ENCODE assay signal across 1 cellular context in the genomic region with DNA sequence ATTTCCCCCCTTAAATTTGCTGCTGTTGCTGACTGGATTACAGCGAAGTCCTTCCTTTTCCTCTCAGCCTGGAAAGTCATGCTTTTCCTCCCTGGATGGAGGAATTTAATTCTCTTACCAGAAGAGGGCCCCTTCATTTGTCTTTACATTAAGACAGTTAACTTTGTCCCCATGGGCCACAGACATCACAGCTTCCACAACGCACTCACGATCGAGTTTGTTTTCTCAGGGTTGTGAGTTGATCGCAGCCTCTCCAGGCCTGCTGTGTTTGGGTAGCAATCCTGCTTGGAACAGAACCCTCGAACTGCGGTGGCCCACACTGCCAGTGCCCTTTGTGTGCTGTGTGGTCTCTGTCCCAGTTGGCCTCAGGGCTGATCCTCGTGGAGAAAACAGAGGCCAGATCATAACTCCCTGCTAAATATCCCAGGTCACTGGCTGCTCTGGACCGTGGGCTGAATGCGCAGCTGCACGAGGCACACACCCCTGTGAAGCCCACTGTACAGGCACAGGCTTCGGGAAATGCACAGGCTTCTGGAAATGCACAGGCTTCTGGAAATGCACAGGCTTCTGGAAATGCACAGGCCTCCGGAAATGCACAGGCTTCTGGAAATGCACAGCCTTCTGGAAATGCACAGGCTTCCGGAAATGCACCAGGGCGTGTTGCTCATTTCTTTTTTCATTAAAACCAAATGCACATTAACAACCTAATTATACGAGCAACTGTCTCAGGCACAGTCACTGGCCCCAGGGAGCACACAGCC.
TF ChIP-seq lines count a peak whose summit lies in the region.

No MANE protein-coding gene starts in this region.

TF ChIP-seq in endothelial cell of umbilical vein, 7 proteins besides CTCF, POLR2A, EP300 and RAD21:
- TF ChIP-seq GATA2 (IDR thresholded peaks at IDR 0.05; ENCODE audit: insufficient read depth, insufficient read length, low read depth, low read length) (no peak), POLR2AphosphoS5 (IDR thresholded peaks at IDR 0.05; ENCODE audit: insufficient read depth, low read depth, low read length) (no peak), FOS (IDR thresholded peaks at IDR 0.05; ENCODE audit: borderline replicate concordance, insufficient read depth, low read length) (no peak), EZH2 (IDR thresholded peaks at IDR 0.05; ENCODE audit: borderline replicate concordance, low read depth, low read length, severe bottlenecking) (no peak), MYC (IDR thresholded peaks at IDR 0.05; ENCODE audit: low read depth, low read length) (no peak), JUN (IDR thresholded peaks at IDR 0.05; ENCODE audit: borderline replicate concordance, insufficient read depth, insufficient read length, low read depth) (no peak)
- TF ChIP-seq, protein P1, sequence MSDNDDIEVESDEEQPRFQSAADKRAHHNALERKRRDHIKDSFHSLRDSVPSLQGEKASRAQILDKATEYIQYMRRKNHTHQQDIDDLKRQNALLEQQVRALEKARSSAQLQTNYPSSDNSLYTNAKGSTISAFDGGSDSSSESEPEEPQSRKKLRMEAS (IDR thresholded peaks at IDR 0.05; ENCODE audit: insufficient read depth, insufficient read length), result no peak
